Comparison of ENCODE assay signal across 4 cellular contexts in the genomic region with DNA sequence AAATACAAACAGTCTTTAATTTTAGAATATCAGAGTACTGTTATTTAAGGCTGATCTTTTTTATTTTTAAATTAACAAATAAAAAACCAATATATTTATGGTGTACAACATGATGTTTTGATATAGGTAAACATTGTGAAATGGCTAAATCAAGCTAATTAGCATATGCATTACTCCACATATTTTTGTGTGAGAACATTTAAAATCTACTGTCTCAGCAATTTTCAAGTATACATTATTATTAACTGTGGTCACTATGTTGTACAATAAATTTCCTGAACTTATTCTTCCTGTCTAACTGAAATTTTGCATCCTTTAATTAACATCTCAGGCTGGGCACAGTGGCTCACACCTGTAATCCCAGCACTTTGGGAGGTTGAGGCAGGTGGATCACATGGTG. TPM values are rescaled to one million over a fixed set of nuclear protein-coding genes. Genes with fewer than 3 reads are reported as not detected.
"Had no signal": no experiment of that assay in that cellular context is flagged by ENCODE, and none has a peak within 500 bp of the region (broad histone marks: within the 10 kb centered on the region; RNA-seq: fewer than 3 reads in every experiment).

No MANE protein-coding gene starts in this region.

RNA-seq across cellular contexts. Expression of gene TPTE, which starts 57.5 kb away (rescaled TPM):
- total RNA-seq: LHCN-M2, M059J, MCF 10A, NCI-H460 had no signal
